9 cellular contexts compared by ENCODE assay signal in the genomic region with DNA sequence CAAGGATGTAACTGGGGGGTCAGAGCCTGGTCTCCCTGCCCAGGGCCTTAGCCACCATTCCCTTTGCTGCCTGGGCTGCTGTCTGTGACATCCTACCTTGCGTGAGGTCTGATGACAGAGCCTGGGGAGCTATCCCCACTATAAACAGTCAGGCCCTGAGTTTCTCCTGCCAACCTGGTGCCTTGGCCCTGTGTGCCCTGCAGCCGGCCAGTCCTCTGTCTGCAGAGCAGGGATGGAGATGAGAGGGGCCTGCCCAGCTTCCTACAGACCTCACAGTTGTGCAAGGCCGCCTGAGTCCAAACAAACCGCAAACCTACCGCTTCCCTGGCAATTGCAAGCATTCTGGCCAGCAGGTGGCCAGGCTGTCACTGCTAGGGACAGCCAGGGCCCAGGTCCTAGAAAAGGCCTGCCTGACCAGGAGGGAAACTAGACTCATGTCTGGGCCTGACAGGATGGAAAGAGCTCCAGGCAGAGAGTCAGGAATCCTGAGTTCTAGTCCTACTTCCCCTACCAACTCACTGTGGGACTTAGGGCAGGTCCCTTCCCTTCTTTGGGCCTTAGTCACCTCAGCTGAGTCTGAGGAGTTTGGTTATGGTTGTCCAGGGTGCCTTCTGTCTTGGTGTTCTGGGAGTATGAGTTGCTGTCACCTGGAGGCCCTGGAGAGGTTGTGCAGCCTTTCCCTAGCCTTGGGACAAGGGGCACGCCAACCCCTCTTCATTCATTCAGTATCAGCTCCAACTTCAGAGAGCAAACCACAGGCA.
DNase-seq lines count a peak whose midpoint lies in the region; ATAC-seq and TF ChIP-seq lines count a peak whose summit lies in the region.
"Had no signal": no experiment of that assay in that cellular context is flagged by ENCODE, and none has a peak within 500 bp of the region (broad histone marks: within the 10 kb centered on the region; RNA-seq: fewer than 3 reads in every experiment).

No MANE protein-coding gene starts in this region.

- H3K4me3 ChIP-seq in GM12864 (ENCODE audit: low read depth, low read length): no peak overlapping the region
- H3K4me3 ChIP-seq in PC-3 (ENCODE audit: low read length): no peak overlapping the region
- H3K4me3 ChIP-seq in trophoblast cell (ENCODE audit: low read depth, low read length): no peak overlapping the region

- peak; percentile 87 for ATAC-seq in PC-3
- no peak for ATAC-seq in GM18867 (IDR thresholded peaks at IDR 0.05; ENCODE audit: unreplicated experiment)
- no peak for ATAC-seq in stimulated activated naive CD8-positive, alpha-beta T cell treated with anti-CD3 and anti-CD28 coated beads, Interleukin-15, Interleukin-2, amounts not matched to agents 100 U/mL and 50 U/mL, for 24 hours
- no peak for ATAC-seq in naive thymus-derived CD8-positive, alpha-beta T cell

- no peak overlapping the region for H4K8ac ChIP-seq in trophoblast cell (ENCODE audit: low read depth, low read length)

- H3K36me3 ChIP-seq in PC-3 (ENCODE audit: low read depth, low read length) (no peaks in the 10 kb centered on the region), trophoblast cell (ENCODE audit: control insufficient read depth in 1 of 2, insufficient read depth in 2 of 2, low read length in 2 of 2) (no peaks in the 10 kb centered on the region)

- H3K9me3 ChIP-seq in PC-3 (ENCODE audit: low read length) (no peaks in the 10 kb centered on the region), trophoblast cell (ENCODE audit: insufficient read depth, low read depth, low read length) (peaks cover 5% of the 10 kb centered on the region)

- H3K4me2 ChIP-seq in PC-3 (ENCODE audit: low read length) (no peak overlapping the region), trophoblast cell (ENCODE audit: low read length) (no peak overlapping the region)

- H4K20me1 ChIP-seq in PC-3 (ENCODE audit: low read length): no peaks in the 10 kb centered on the region

- no peak overlapping the region for H3K18ac ChIP-seq in trophoblast cell (ENCODE audit: low read length)

- H3K9me2 ChIP-seq in PC-3 (replicated peaks; ENCODE audit: low read length): no peaks in the 10 kb centered on the region

- peaks cover 0 to 1% (median 0%) of the 10 kb centered on the region in 5 donors for H3K27me3 Mint-ChIP-seq in naive thymus-derived CD8-positive, alpha-beta T cell

- H3K9me3 Mint-ChIP-seq in naive thymus-derived CD8-positive, alpha-beta T cell: no peaks in the 10 kb centered on the region

- peak; percentile 4 for TF ChIP-seq CTCF in GM12864 (IDR thresholded peaks at IDR 0.05; ENCODE audit: low read depth, low read length, missing control alignments)
- peak; percentile 60 for TF ChIP-seq CTCF in PC-3 (conservative IDR thresholded peaks at IDR 0.05; ENCODE audit: low read depth, low read length)

- H3K27ac ChIP-seq in PC-3 (ENCODE audit: low read length) (no peak overlapping the region), trophoblast cell (ENCODE audit: low read depth, low read length) (no peak overlapping the region)

- H3K27ac Mint-ChIP-seq in naive thymus-derived CD8-positive, alpha-beta T cell: no peak overlapping the region

- DNase-seq in GM12864 (ENCODE audit: low read depth): no peak
- DNase-seq in PC-3: peak; percentile 33
- peak; percentile 32 for DNase-seq in fibroblast of gingiva (ENCODE audit: low read depth)
- peak; percentile 65 to 69 for DNase-seq in trophoblast cell
- DNase-seq in epidermal melanocyte (ENCODE audit: insufficient read length, low spot score): no peak
- no peak for DNase-seq in stimulated activated naive CD8-positive, alpha-beta T cell treated with anti-CD3 and anti-CD28 coated beads, Interleukin-15, Interleukin-2, amounts not matched to agents 100 U/mL and 50 U/mL, for 24 hours
- DNase-seq in naive thymus-derived CD8-positive, alpha-beta T cell: no peak
- DNase-seq: NCI-H1436 had no signal

- H3K23ac ChIP-seq in trophoblast cell (ENCODE audit: low read length): no peak overlapping the region

- H3K4ac ChIP-seq in trophoblast cell (ENCODE audit: low read depth, low read length): no peak overlapping the region

- no peaks in the 10 kb centered on the region for H3K4me1 Mint-ChIP-seq in naive thymus-derived CD8-positive, alpha-beta T cell

- WGBS in trophoblast cell (ENCODE audit: extremely low coverage, insufficient coverage, insufficient read length): no CpG with 5 or more reads among the region's 6 CpGs

- no peak overlapping the region for H3K9ac ChIP-seq in PC-3 (ENCODE audit: low read length)
- no peak overlapping the region for H3K9ac ChIP-seq in trophoblast cell (ENCODE audit: low read length)

- no peak overlapping the region for H4K12ac ChIP-seq in trophoblast cell (ENCODE audit: low read depth, low read length)

- no peak overlapping the region for H2BK120ac ChIP-seq in trophoblast cell (ENCODE audit: insufficient read depth, low read length, poor library complexity)

- H3K4me3 Mint-ChIP-seq in naive thymus-derived CD8-positive, alpha-beta T cell: no peak overlapping the region

- intact Hi-C loops in PC-3 (cut with micrococcal nuclease): loop anchor here (2.0 kb wide), 1 partner anchor 71 kb away; no protein-coding TSS in a partner anchor

- no peaks in the 10 kb centered on the region for H3F3A ChIP-seq in PC-3 (ENCODE audit: low read length, unreplicated experiment)

- no peak overlapping the region for H3K14ac ChIP-seq in trophoblast cell (ENCODE audit: low read length)

- H3K27me3 ChIP-seq in PC-3 (ENCODE audit: low read length): no peaks in the 10 kb centered on the region
- H3K27me3 ChIP-seq in trophoblast cell (ENCODE audit: insufficient read depth, low read length): no peaks in the 10 kb centered on the region

- BruUV-seq in PC-3 (replicated peaks; lab: Mats Ljungman, UMichigan): no TSS peak

- H3K79me2 ChIP-seq in PC-3 (ENCODE audit: low read length) (no peaks in the 10 kb centered on the region), trophoblast cell (ENCODE audit: control insufficient read depth, insufficient read depth, low read length, poor library complexity) (no peaks in the 10 kb centered on the region)

- POLR2A ChIA-PET in PC-3 (lab: Charles Lee; ENCODE audit: unreplicated experiment): no interaction called here
- POLR2A ChIA-PET in naive thymus-derived CD8-positive, alpha-beta T cell (lab: Charles Lee): no interaction called here

- CTCF ChIA-PET in PC-3 (lab: Charles Lee): interaction anchor here (0.6 to 1.1 kb wide), 2 partner anchors 142 to 223 kb away, joined by 3 to 4 read pairs; no protein-coding TSS in a partner anchor

- H2AFZ ChIP-seq in PC-3 (ENCODE audit: low read length) (no peak overlapping the region), trophoblast cell (ENCODE audit: insufficient read depth, low read length, poor library complexity) (no peak overlapping the region)

- H3K4me1 ChIP-seq in PC-3 (ENCODE audit: insufficient read depth, low read length): no peaks in the 10 kb centered on the region
- H3K4me1 ChIP-seq in trophoblast cell (ENCODE audit: control insufficient read depth in 1 of 2, insufficient read depth in 2 of 2, low read length in 2 of 2): peaks cover 14 to 18% of the 10 kb centered on the region in 2 experiments

- no peak overlapping the region for H4K91ac ChIP-seq in trophoblast cell (ENCODE audit: low read depth, low read length)

- H2BK12ac ChIP-seq in trophoblast cell (ENCODE audit: low read length): no peak overlapping the region

- no peak overlapping the region for H2BK5ac ChIP-seq in trophoblast cell (ENCODE audit: low read depth, low read length, poor library complexity)

- peaks cover 3% of the 10 kb centered on the region for H3K79me1 ChIP-seq in trophoblast cell (ENCODE audit: low read length)

- H3K36me3 Mint-ChIP-seq in naive thymus-derived CD8-positive, alpha-beta T cell: no peaks in the 10 kb centered on the region

- H2AK5ac ChIP-seq in trophoblast cell (ENCODE audit: low read length): no peak overlapping the region

Comparison
In these comparisons a context has a peak if more than half of its experiments do, and no peak if none do; other contexts are left out.
1. DNase-seq: peak in PC-3 (single experiment), fibroblast of gingiva (single experiment) and trophoblast cell (2 of 2); none in GM12864 (single experiment), epidermal melanocyte (single experiment), stimulated activated naive CD8-positive, alpha-beta T cell treated with anti-CD3 and anti-CD28 coated beads, Interleukin-15, Interleukin-2, amounts not matched to agents 100 U/mL and 50 U/mL, for 24 hours (single experiment) and naive thymus-derived CD8-positive, alpha-beta T cell (0 of 10).